ENCODE assay signal across 27 cellular contexts in the genomic region with DNA sequence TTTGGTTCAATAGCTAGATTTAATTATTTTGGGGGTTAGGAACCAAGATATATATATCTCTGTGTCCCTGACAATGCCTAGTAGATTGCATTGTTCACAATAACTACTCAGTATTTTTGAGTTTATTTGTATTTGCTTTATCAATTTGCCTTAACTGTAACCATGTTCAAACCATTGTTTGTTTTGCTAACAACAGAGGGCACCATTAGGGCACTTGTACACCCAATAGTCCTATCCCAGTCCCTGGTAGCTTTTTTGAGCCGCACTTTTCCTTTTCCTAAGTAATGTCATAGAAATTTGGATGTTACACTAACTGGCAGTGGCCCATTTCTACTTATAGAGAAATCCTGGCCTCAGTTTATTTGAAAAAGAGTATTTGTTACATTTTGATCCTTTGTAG. TPM values are rescaled to one million over a fixed set of nuclear protein-coding genes. Genes with fewer than 3 reads are reported as not detected.
DNase-seq lines count a peak whose midpoint lies in the region; ATAC-seq and TF ChIP-seq lines count a peak whose summit lies in the region.
"Had no signal": no experiment of that assay in that cellular context is flagged by ENCODE, and none has a peak within 500 bp of the region (broad histone marks: within the 10 kb centered on the region; RNA-seq: fewer than 3 reads in every experiment).

No MANE protein-coding gene starts in this region.

- H3K27me3 ChIP-seq in GM23338 (ENCODE audit: insufficient read depth): no peaks in the 10 kb centered on the region
- no peaks in the 10 kb centered on the region for H3K27me3 ChIP-seq in neural progenitor cell
- no peaks in the 10 kb centered on the region for H3K27me3 ChIP-seq in H7 (ENCODE audit: control insufficient read depth, insufficient read depth, low read length)
- H3K27me3 ChIP-seq: heart left ventricle, sigmoid colon had no signal

- H2AFZ ChIP-seq in GM23338 (no peak overlapping the region), OCI-LY7 (ENCODE audit: low read length) (no peak overlapping the region), neural progenitor cell (replicated peaks) (no peak overlapping the region)

- H3K4me1 ChIP-seq in GM23338 (ENCODE audit: insufficient read depth): peaks cover 21% of the 10 kb centered on the region
- no peaks in the 10 kb centered on the region for H3K4me1 ChIP-seq in OCI-LY7 (ENCODE audit: insufficient read depth, low read length, poor library complexity, severe bottlenecking)
- H3K4me1 ChIP-seq in neural progenitor cell: peaks cover 24% of the 10 kb centered on the region

- H4K20me1 ChIP-seq in GM23338 (replicated peaks; ENCODE audit: insufficient read depth) (no peaks in the 10 kb centered on the region), OCI-LY7 (ENCODE audit: insufficient read depth, low read length) (no peaks in the 10 kb centered on the region), neural progenitor cell (ENCODE audit: low read depth) (peaks cover 32% of the 10 kb centered on the region)

- H3K4me3 ChIP-seq in GM23338 (peak overlapping the region; percentile 23; the same call in 1 of the 2 replicates), OCI-LY7 (ENCODE audit: low read depth, low read length, poor library complexity, severe bottlenecking) (no peak overlapping the region), epithelial cell of proximal tubule (ENCODE audit: low read depth, low read length) (no peak overlapping the region), neural progenitor cell (peak overlapping the region; percentile 34), H7 (ENCODE audit: insufficient read depth, low read depth, low read length) (no peak overlapping the region)
- H3K4me3 ChIP-seq: heart left ventricle, sigmoid colon had no signal

- no peaks in the 10 kb centered on the region for H3K27me3 Mint-ChIP-seq in GM23338 (ENCODE audit: insufficient read depth, low read depth, poor library complexity)
- H3K27me3 Mint-ChIP-seq in neural progenitor cell (ENCODE audit: insufficient read depth, low read depth): no peaks in the 10 kb centered on the region
- H3K27me3 Mint-ChIP-seq: activated CD4-positive, alpha-beta memory T cell treated with anti-CD3 and anti-CD28 coated beads, Interleukin-2, amount 10 ng/mL, durations not matched to agents 7 days and 5 days; activated naive CD8-positive, alpha-beta T cell treated with anti-CD3 and anti-CD28 coated beads for 36 hours; CD4-positive, alpha-beta T cell; central memory CD8-positive, alpha-beta T cell; IgD-negative memory B cell; stimulated activated naive CD8-positive, alpha-beta T cell treated with anti-CD3 and anti-CD28 coated beads, Interleukin-15, Interleukin-2, amounts not matched to agents 100 ng/mL and 50 ng/mL, for 24 hours; T-cell had no signal

- H3K4me2 ChIP-seq in GM23338 (peak overlapping the region; percentile 25), OCI-LY7 (ENCODE audit: low read length) (no peak overlapping the region), neural progenitor cell (peak overlapping the region; percentile 71)

- H3K27ac Mint-ChIP-seq in GM23338: no peak overlapping the region
- no peak overlapping the region for H3K27ac Mint-ChIP-seq in neural progenitor cell
- H3K27ac Mint-ChIP-seq: activated CD4-positive, alpha-beta memory T cell treated with anti-CD3 and anti-CD28 coated beads, Interleukin-2, amount 10 ng/mL, durations not matched to agents 7 days and 5 days; activated naive CD8-positive, alpha-beta T cell treated with anti-CD3 and anti-CD28 coated beads for 36 hours; CD4-positive, alpha-beta T cell; IgD-negative memory B cell; nephron progenitor cell; stimulated activated naive CD8-positive, alpha-beta T cell treated with anti-CD3 and anti-CD28 coated beads, Interleukin-15, Interleukin-2, amounts not matched to agents 100 ng/mL and 50 ng/mL, for 24 hours; T-cell had no signal

- H3K36me3 ChIP-seq in GM23338 (ENCODE audit: insufficient read depth) (no peaks in the 10 kb centered on the region), OCI-LY7 (ENCODE audit: insufficient read depth, low read length) (no peaks in the 10 kb centered on the region), neural progenitor cell (no peaks in the 10 kb centered on the region), H7 (replicated peaks; ENCODE audit: control insufficient read depth, insufficient read depth, low read length) (no peaks in the 10 kb centered on the region)
- H3K36me3 ChIP-seq: HAP-1, heart left ventricle, sigmoid colon had no signal

- intact Hi-C loops in OCI-LY7 (cut with micrococcal nuclease; ENCODE audit: unreplicated experiment): no loop called here

- peak overlapping the region; percentile 55; the same call in 2 of the 3 replicates for H3K4me3 Mint-ChIP-seq in GM23338
- no peak overlapping the region for H3K4me3 Mint-ChIP-seq in neural progenitor cell
- H3K4me3 Mint-ChIP-seq: activated CD4-positive, alpha-beta memory T cell treated with anti-CD3 and anti-CD28 coated beads, Interleukin-2, amount 10 ng/mL, durations not matched to agents 7 days and 5 days; activated naive CD8-positive, alpha-beta T cell treated with anti-CD3 and anti-CD28 coated beads for 36 hours; CD4-positive, alpha-beta T cell; central memory CD8-positive, alpha-beta T cell; stimulated activated naive CD8-positive, alpha-beta T cell treated with anti-CD3 and anti-CD28 coated beads, Interleukin-15, Interleukin-2, amounts not matched to agents 100 ng/mL and 50 ng/mL, for 24 hours; T-cell had no signal

- ATAC-seq in GM23338 (no peak), HG02981 (IDR thresholded peaks at IDR 0.05; ENCODE audit: unreplicated experiment) (no peak)
- ATAC-seq: activated CD4-positive, CD25-positive, alpha-beta regulatory T cell treated with anti-CD3 and anti-CD28 coated beads, Interleukin-2, amount 50 U/mL, for 24 hours; heart left ventricle; T-cell had no signal

- no peak overlapping the region for H3K9ac ChIP-seq in neural progenitor cell

- POLR2A ChIA-PET in OCI-LY7 (lab: Charles Lee): interaction anchor here (0.5 to 1.6 kb wide), 3 partner anchors 10 to 393 kb away, joined by 3 to 4 read pairs (median 4); no protein-coding TSS in a partner anchor

- H3K9me3 Mint-ChIP-seq in GM23338 (no peaks in the 10 kb centered on the region), neural progenitor cell (no peaks in the 10 kb centered on the region)
- H3K9me3 Mint-ChIP-seq: activated CD4-positive, alpha-beta memory T cell treated with anti-CD3 and anti-CD28 coated beads, Interleukin-2, amount 10 ng/mL, durations not matched to agents 7 days and 5 days; activated naive CD8-positive, alpha-beta T cell treated with anti-CD3 and anti-CD28 coated beads for 36 hours; CD4-positive, alpha-beta T cell; central memory CD8-positive, alpha-beta T cell; IgD-negative memory B cell; nephron progenitor cell; stimulated activated naive CD8-positive, alpha-beta T cell treated with anti-CD3 and anti-CD28 coated beads, Interleukin-15, Interleukin-2, amounts not matched to agents 100 ng/mL and 50 ng/mL, for 24 hours; T-cell had no signal

- H3K36me3 Mint-ChIP-seq in GM23338 (ENCODE audit: low read depth) (no peaks in the 10 kb centered on the region), neural progenitor cell (no peaks in the 10 kb centered on the region)

- H3K79me2 ChIP-seq in GM23338 (replicated peaks; ENCODE audit: insufficient read depth) (peaks cover 6% of the 10 kb centered on the region; the same call in 1 of the 2 replicates), OCI-LY7 (ENCODE audit: insufficient read depth, low read depth, low read length) (peaks cover 37% of the 10 kb centered on the region; the same call in 1 of the 2 replicates), neural progenitor cell (ENCODE audit: low read depth) (peaks cover 94% of the 10 kb centered on the region)

- H3K27ac ChIP-seq in GM23338 (ENCODE audit: low read depth) (no peak overlapping the region), OCI-LY7 (ENCODE audit: low read depth, low read length, poor library complexity, severe bottlenecking) (no peak overlapping the region), neural progenitor cell (no peak overlapping the region)
- H3K27ac ChIP-seq: heart left ventricle, sigmoid colon had no signal

- H3K4me1 Mint-ChIP-seq in GM23338 (peaks cover 31% of the 10 kb centered on the region), neural progenitor cell (peaks cover 15% of the 10 kb centered on the region)

- H3K9me3 ChIP-seq in OCI-LY7 (ENCODE audit: low read length) (no peaks in the 10 kb centered on the region), neural progenitor cell (ENCODE audit: low read depth) (no peaks in the 10 kb centered on the region)
- H3K9me3 ChIP-seq: HAP-1, heart left ventricle, sigmoid colon had no signal

- no peak for DNase-seq in GM23338 (ENCODE audit: low spot score)
- DNase-seq in OCI-LY7 (ENCODE audit: low spot score): no peak
- DNase-seq in epithelial cell of proximal tubule (ENCODE audit: low read depth): no peak
- DNase-seq in neural progenitor cell (ENCODE audit: low spot score): no peak
- DNase-seq in H7: no peak
- DNase-seq in NCI-H2196 treated with DMSO at 0.1 percent for 48 hours (lab: John Stamatoyannopoulos, UW; ENCODE audit: unreplicated experiment): no peak
- DNase-seq: activated CD4-positive, alpha-beta memory T cell treated with anti-CD3 and anti-CD28 coated beads, Interleukin-2, amount 10 ng/mL, durations not matched to agents 7 days and 5 days; activated effector memory CD4-positive, alpha-beta T cell treated with Interleukin-2 at 50 U/mL for 16 hours; activated naive CD8-positive, alpha-beta T cell treated with anti-CD3 and anti-CD28 coated beads for 36 hours; CD4-positive, alpha-beta T cell; DMS 273 treated with DMSO at 0.1 percent for 48 hours; heart left ventricle; NCI-H1105 treated with DMSO at 0.1 percent for 48 hours; NCI-H2029 treated with DMSO at 0.1 percent for 48 hours; NCI-H446; NCI-H82; nephron progenitor cell; posterior cingulate gyrus; SHP77 treated with DMSO at 0.1 percent for 48 hours; sigmoid colon; T-cell had no signal

- H3F3A ChIP-seq in GM23338 (replicated peaks; ENCODE audit: low read depth) (no peaks in the 10 kb centered on the region), neural progenitor cell (ENCODE audit: low read depth) (peaks cover 14% of the 10 kb centered on the region)

- H3K9me2 ChIP-seq in GM23338 (ENCODE audit: insufficient read depth): no peaks in the 10 kb centered on the region
- no peaks in the 10 kb centered on the region for H3K9me2 ChIP-seq in OCI-LY7 (ENCODE audit: insufficient read depth, low read length)

- no TSS peak for BruUV-seq in OCI-LY7 (replicated peaks; lab: Mats Ljungman, UMichigan)

- TF ChIP-seq CTCF in GM23338 (conservative IDR thresholded peaks at IDR 0.05; ENCODE audit: low read depth in 2 of 2): peak in 1 of 2 experiments; percentile 28; a peak in 1 of 4 replicates
- peak; percentile 50; the same call in 1 of the 2 replicates for TF ChIP-seq CTCF in OCI-LY7 (conservative IDR thresholded peaks at IDR 0.05; ENCODE audit: low read length)
- TF ChIP-seq CTCF in epithelial cell of proximal tubule (conservative IDR thresholded peaks at IDR 0.05; ENCODE audit: low read depth, low read length): peak; percentile 12
- no peak for TF ChIP-seq CTCF in neural progenitor cell (IDR thresholded peaks at IDR 0.05)

- CTCF ChIA-PET in OCI-LY7 (lab: Charles Lee; ENCODE audit: unreplicated experiment): no interaction called here

RNA-seq across cellular contexts. Expression of a gene that starts 0.6 kb away (rescaled TPM):
- total RNA-seq in GM23338 (2014; rRNA removed; shearing (Covaris generic)): 24.5 and 26.9 TPM in 2 replicates
- polyA plus RNA-seq in GM23338 (2016; fragmentation: Nextera tagmentation; extraction: Ambion mirVana): 9.0 and 9.4 TPM in 2 replicates
- 34.4 and 47.5 TPM in 2 replicates for total RNA-seq in OCI-LY7 (2014; rRNA removed; shearing (Covaris generic))
- total RNA-seq in OCI-LY7 (2022) (59.8 and 69.8 TPM in 2 replicates), epithelial cell of proximal tubule (60.4 and 62.7 TPM in 2 replicates), neural progenitor cell (ENCODE audit: low replicate concordance) (45.5 and 65.9 TPM in 2 replicates)
- 16.5 and 20.4 TPM in 2 replicates for total RNA-seq in H7 (2014; rRNA removed; shearing (Covaris generic))

RNA-seq across cellular contexts. Expression of a gene that starts 29.2 kb away (rescaled TPM):
- total RNA-seq in GM23338 (2014; rRNA removed; shearing (Covaris generic)): not detected in 2 replicates
- polyA plus RNA-seq in GM23338 (2016; fragmentation: Nextera tagmentation; extraction: Ambion mirVana): not detected in 2 replicates
- 25.0 and 29.0 TPM in 2 replicates for total RNA-seq in OCI-LY7 (2014; rRNA removed; shearing (Covaris generic))
- total RNA-seq in OCI-LY7 (2022) (29.4 and 35.7 TPM in 2 replicates), epithelial cell of proximal tubule (2.3 and 9.1 TPM in 2 replicates), neural progenitor cell (ENCODE audit: low replicate concordance) (not detected in 2 replicates)
- total RNA-seq in H7 (2014; rRNA removed; shearing (Covaris generic)): not detected in 2 replicates

Comparison
In these comparisons a context has a peak if more than half of its experiments do, and no peak if none do; other contexts are left out.
1. H3K4me3 ChIP-seq: peak in GM23338 (single experiment) and neural progenitor cell (single experiment); none in OCI-LY7 (single experiment), epithelial cell of proximal tubule (single experiment) and H7 (single experiment).